ENCODE assay signal across 8 cellular contexts in genomic region chr16:17397499-17397891, GRCh38.
DNase-seq lines count a peak whose midpoint lies in the region; ATAC-seq and TF ChIP-seq lines count a peak whose summit lies in the region.

No MANE protein-coding gene starts in this region.

- no peak overlapping the region for H2AFZ ChIP-seq in mesenchymal stem cell (ENCODE audit: low read depth, low read length)

- no peak overlapping the region for H2AK5ac ChIP-seq in mesenchymal stem cell (ENCODE audit: low read length, severe bottlenecking)

- H3K9me3 ChIP-seq in BLaER1: no peaks in the 10 kb centered on the region
- H3K9me3 ChIP-seq in body of pancreas: no peaks in the 10 kb centered on the region
- H3K9me3 ChIP-seq in lung (ENCODE audit: control insufficient read depth in 2 of 2, insufficient read depth in 1 of 2, low read length in 1 of 2): no peaks in the 10 kb centered on the region
- no peaks in the 10 kb centered on the region for H3K9me3 ChIP-seq in mesenchymal stem cell (ENCODE audit: control insufficient read depth, low read length)

- H3K18ac ChIP-seq in mesenchymal stem cell (ENCODE audit: low read depth in 1 of 2, low read length in 2 of 2): no peak overlapping the region

- no peak overlapping the region for H2BK12ac ChIP-seq in mesenchymal stem cell (ENCODE audit: low read length in 2 of 2)

- H3K27ac ChIP-seq in BLaER1: peak overlapping the region; percentile 48
- peak overlapping the region; percentile 63 to 85 (median 80) for H3K27ac ChIP-seq in body of pancreas
- peak overlapping the region in 1 of 2 donors; percentile 55 for H3K27ac ChIP-seq in lung (ENCODE audit: low read depth in 1 of 2, low read length in 1 of 2)
- H3K27ac ChIP-seq in mesenchymal stem cell (ENCODE audit: low read length, poor library complexity, severe bottlenecking): no peak overlapping the region

- TF ChIP-seq CTCF in body of pancreas (IDR thresholded peaks at IDR 0.05): no peak
- TF ChIP-seq CTCF in lung (IDR thresholded peaks at IDR 0.05; ENCODE audit: control extremely low read depth, extremely low read depth): no peak

- ATAC-seq in body of pancreas (peak; percentile 67), lung (ENCODE audit: insufficient read depth, low FRiP score) (peak; percentile 69), HG02678 (IDR thresholded peaks at IDR 0.05; ENCODE audit: unreplicated experiment) (no peak), GM21737 (IDR thresholded peaks at IDR 0.05; ENCODE audit: unreplicated experiment) (no peak), HG03108 (IDR thresholded peaks at IDR 0.05; ENCODE audit: unreplicated experiment) (no peak)

- 17 to 33% methylated on average over 4 of the region's 4 CpGs for WGBS in body of pancreas, 2 donors
- 42 to 65% methylated on average over 4 of the region's 4 CpGs for WGBS in lung, 2 donors
- 48% methylated on average over 3 of the region's 4 CpGs for WGBS in mesenchymal stem cell

- no peaks in the 10 kb centered on the region for H3K27me3 ChIP-seq in BLaER1
- H3K27me3 ChIP-seq in body of pancreas: no peaks in the 10 kb centered on the region
- H3K27me3 ChIP-seq in lung (ENCODE audit: control insufficient read depth, insufficient read depth): no peaks in the 10 kb centered on the region
- no peaks in the 10 kb centered on the region for H3K27me3 ChIP-seq in mesenchymal stem cell (ENCODE audit: control insufficient read depth in 1 of 2, insufficient read depth in 1 of 2, low read length in 2 of 2)

- no peak overlapping the region for H3K14ac ChIP-seq in mesenchymal stem cell (ENCODE audit: low read length in 2 of 2)

- H3K4me3 ChIP-seq in BLaER1: no peak overlapping the region
- H3K4me3 ChIP-seq in body of pancreas: no peak overlapping the region
- no peak overlapping the region for H3K4me3 ChIP-seq in lung
- no peak overlapping the region for H3K4me3 ChIP-seq in mesenchymal stem cell (ENCODE audit: insufficient read depth in 1 of 2, low read depth in 1 of 2, low read length in 2 of 2)

- H4K8ac ChIP-seq in mesenchymal stem cell (ENCODE audit: low read length): no peak overlapping the region

- H2BK15ac ChIP-seq in mesenchymal stem cell (ENCODE audit: low read depth, poor library complexity, severe bottlenecking): no peak overlapping the region

- H3K36me3 ChIP-seq in BLaER1: peaks cover 63% of the 10 kb centered on the region
- H3K36me3 ChIP-seq in body of pancreas (replicated peaks in 1 of 2; ENCODE audit: insufficient read depth in 1 of 2, low read depth in 2 of 2): no peaks in the 10 kb centered on the region
- no peaks in the 10 kb centered on the region for H3K36me3 ChIP-seq in lung (ENCODE audit: control insufficient read depth in 2 of 2, insufficient read depth in 2 of 2, low read length in 2 of 2)
- no peaks in the 10 kb centered on the region for H3K36me3 ChIP-seq in mesenchymal stem cell (ENCODE audit: control insufficient read depth in 1 of 2, insufficient read depth in 2 of 2, low read depth in 1 of 2, low read length in 2 of 2)

- peaks cover 63% of the 10 kb centered on the region for H4K20me1 ChIP-seq in BLaER1

- H2BK5ac ChIP-seq in mesenchymal stem cell (ENCODE audit: low read depth, low read length, poor library complexity, severe bottlenecking): no peak overlapping the region

- H3K9ac ChIP-seq in BLaER1 (peak overlapping the region; percentile 42), mesenchymal stem cell (ENCODE audit: low read length) (no peak overlapping the region)

- no peak overlapping the region for H4K91ac ChIP-seq in mesenchymal stem cell (ENCODE audit: low read length)

- peaks cover 91% of the 10 kb centered on the region for H3K4me1 ChIP-seq in BLaER1
- peaks cover 48% of the 10 kb centered on the region for H3K4me1 ChIP-seq in body of pancreas
- peaks cover 5 to 19% of the 10 kb centered on the region in 2 donors for H3K4me1 ChIP-seq in lung (ENCODE audit: control insufficient read depth in 2 of 2, insufficient read depth in 2 of 2, low read length in 2 of 2)
- no peaks in the 10 kb centered on the region for H3K4me1 ChIP-seq in mesenchymal stem cell (ENCODE audit: control insufficient read depth, insufficient read depth, low read depth, low read length)

- no peak overlapping the region for H2BK120ac ChIP-seq in mesenchymal stem cell (ENCODE audit: low read depth, low read length)

- H3K23ac ChIP-seq in mesenchymal stem cell (ENCODE audit: low read length in 2 of 2): no peak overlapping the region

- TF ChIP-seq POLR2A in body of pancreas (IDR thresholded peaks at IDR 0.05): no peak

- intact Hi-C loops in body of pancreas (cut with DNase I): no loop called here

- H3K4me2 ChIP-seq in BLaER1 (peak overlapping the region; percentile 71), mesenchymal stem cell (ENCODE audit: low read length, poor library complexity, severe bottlenecking) (no peak overlapping the region)

- H3K79me1 ChIP-seq in mesenchymal stem cell (replicated peaks; ENCODE audit: low read length, poor library complexity, severe bottlenecking): no peaks in the 10 kb centered on the region

- DNase-seq in NCI-H187 (lab: John Stamatoyannopoulos, UW) (peak; percentile 2 to 30), body of pancreas (peak; percentile 56 to 84 (median 67)), lung (ENCODE audit: low spot score) (no peak), mesenchymal stem cell (no peak)

- H3K4ac ChIP-seq in mesenchymal stem cell (ENCODE audit: low read depth in 1 of 2, low read length in 2 of 2): no peak overlapping the region

Comparison
In these comparisons a context has a peak if more than half of its experiments do, and no peak if none do; other contexts are left out.
1. DNase-seq: peak in NCI-H187 (2 of 2) and body of pancreas (4 of 4); none in lung (single experiment) and mesenchymal stem cell (single experiment).
2. ATAC-seq: peak in body of pancreas (single experiment) and lung (single experiment); none in HG02678 (single experiment), GM21737 (single experiment) and HG03108 (single experiment).